Comparison of ENCODE assay signal across 16 cellular contexts in genomic region chr4:123750044-123750443, GRCh38.
DNase-seq lines count a peak whose midpoint lies in the region; ATAC-seq and TF ChIP-seq lines count a peak whose summit lies in the region.
"Had no signal": no experiment of that assay in that cellular context is flagged by ENCODE, and none has a peak within 500 bp of the region (broad histone marks: within the 10 kb centered on the region; RNA-seq: fewer than 3 reads in every experiment).

No MANE protein-coding gene starts in this region.

- H3K79me2 ChIP-seq in PC-3 (ENCODE audit: low read length): no peaks in the 10 kb centered on the region

- H3K9me3 ChIP-seq in PC-3 (ENCODE audit: low read length) (no peaks in the 10 kb centered on the region), left ventricle myocardium inferior (replicated peaks) (no peaks in the 10 kb centered on the region)
- H3K9me3 ChIP-seq: SJSA1 had no signal

- peaks cover 3% of the 10 kb centered on the region for H3K9me3 Mint-ChIP-seq in osteocyte (ENCODE audit: unreplicated experiment)
- H3K9me3 Mint-ChIP-seq: dendritic cell treated with granulocyte-macrophage colony-stimulating factor and Interleukin-4, amounts not matched to agents 40 ng/mL and 50 ng/mL, for 4 days had no signal

- H3K27me3 ChIP-seq in PC-3 (ENCODE audit: low read length): no peaks in the 10 kb centered on the region
- no peaks in the 10 kb centered on the region for H3K27me3 ChIP-seq in left ventricle myocardium inferior (ENCODE audit: low read depth)
- H3K27me3 ChIP-seq: SJSA1 had no signal

- in situ Hi-C loops in GM13976 (cut with MboI; ENCODE audit: low sequenced_read_pairs, unreplicated experiment): loop anchor here (25.0 kb wide), 1 partner anchor 512 kb away; no protein-coding TSS in a partner anchor

- H3K4me1 ChIP-seq in PC-3 (ENCODE audit: insufficient read depth, low read length) (peaks cover 6% of the 10 kb centered on the region; the same call in 1 of the 2 replicates), left ventricle myocardium inferior (peaks cover 32% of the 10 kb centered on the region)
- H3K4me1 ChIP-seq: SJSA1 had no signal

- no peaks in the 10 kb centered on the region for H3K27me3 Mint-ChIP-seq in osteocyte (ENCODE audit: unreplicated experiment)

- intact Hi-C loops in PC-3 (cut with micrococcal nuclease): loop anchor here (10.0 kb wide), 1 partner anchor 75 kb away; no protein-coding TSS in a partner anchor
- intact Hi-C loops in left ventricle myocardium inferior (cut with micrococcal nuclease): no loop called here

- no peaks in the 10 kb centered on the region for H3K36me3 ChIP-seq in PC-3 (ENCODE audit: low read depth, low read length)
- no peaks in the 10 kb centered on the region for H3K36me3 ChIP-seq in left ventricle myocardium inferior
- H3K36me3 ChIP-seq: SJSA1 had no signal

- H3K4me1 Mint-ChIP-seq in osteocyte (ENCODE audit: unreplicated experiment): peaks cover 15% of the 10 kb centered on the region

- POLR2A ChIA-PET in PC-3 (lab: Charles Lee; ENCODE audit: unreplicated experiment): no interaction called here

- BruUV-seq in PC-3 (replicated peaks; lab: Mats Ljungman, UMichigan): no TSS peak

- H3K36me3 Mint-ChIP-seq in osteocyte (ENCODE audit: unreplicated experiment): no peaks in the 10 kb centered on the region
- H3K36me3 Mint-ChIP-seq: naive thymus-derived CD4-positive, alpha-beta T cell had no signal

- no peak overlapping the region for H2AFZ ChIP-seq in PC-3 (ENCODE audit: low read length)

- peak overlapping the region; percentile 46 for H3K27ac Mint-ChIP-seq in osteocyte (ENCODE audit: unreplicated experiment)
- H3K27ac Mint-ChIP-seq: activated CD4-positive, alpha-beta T cell treated with anti-CD3 and anti-CD28 coated beads for 36 hours; dendritic cell treated with granulocyte-macrophage colony-stimulating factor and Interleukin-4, amounts not matched to agents 40 ng/mL and 50 ng/mL, for 4 days; naive thymus-derived CD4-positive, alpha-beta T cell had no signal

- H4K20me1 ChIP-seq in PC-3 (ENCODE audit: low read length): no peaks in the 10 kb centered on the region

- no peaks in the 10 kb centered on the region for H3K9me2 ChIP-seq in PC-3 (replicated peaks; ENCODE audit: low read length)

- H3K27ac ChIP-seq in PC-3 (ENCODE audit: low read length): no peak overlapping the region
- peak overlapping the region; percentile 82 for H3K27ac ChIP-seq in left ventricle myocardium inferior (replicated peaks)
- H3K27ac ChIP-seq: C4-2B, SJSA1 had no signal

- CTCF ChIA-PET in PC-3 (lab: Charles Lee): no interaction called here

- no peak overlapping the region for H3K4me3 ChIP-seq in HFF-Myc (replicated peaks; ENCODE audit: low read depth, low read length)
- H3K4me3 ChIP-seq in PC-3 (ENCODE audit: low read length): no peak overlapping the region
- H3K4me3 ChIP-seq in left ventricle myocardium inferior: no peak overlapping the region
- H3K4me3 ChIP-seq: SJSA1 had no signal

- TF ChIP-seq CTCF in HFF-Myc (IDR thresholded peaks at IDR 0.05; ENCODE audit: low read depth, low read length, missing control alignments) (no peak), PC-3 (conservative IDR thresholded peaks at IDR 0.05; ENCODE audit: low read depth, low read length) (no peak), left ventricle myocardium inferior (IDR thresholded peaks at IDR 0.05; ENCODE audit: borderline replicate concordance) (no peak), osteocyte (IDR thresholded peaks at IDR 0.05) (no peak), GM13976 (IDR thresholded peaks at IDR 0.05; ENCODE audit: borderline replicate concordance, control extremely low read depth, extremely low read depth, insufficient read depth, missing control alignments) (no peak)

- ATAC-seq in PC-3: no peak
- ATAC-seq: activated CD4-positive, alpha-beta T cell treated with anti-CD3 and anti-CD28 coated beads for 36 hours; naive thymus-derived CD4-positive, alpha-beta T cell; stimulated activated naive CD8-positive, alpha-beta T cell treated with anti-CD3 and anti-CD28 coated beads, Interleukin-15, Interleukin-2, amounts not matched to agents 100 U/mL and 50 U/mL, for 24 hours had no signal

- no peak overlapping the region for H3K4me2 ChIP-seq in PC-3 (ENCODE audit: low read length)

- no peak overlapping the region for H3K9ac ChIP-seq in PC-3 (ENCODE audit: low read length)

- no peak overlapping the region for H3K4me3 Mint-ChIP-seq in osteocyte (ENCODE audit: unreplicated experiment)
- H3K4me3 Mint-ChIP-seq: activated CD4-positive, alpha-beta T cell treated with anti-CD3 and anti-CD28 coated beads for 36 hours; dendritic cell treated with granulocyte-macrophage colony-stimulating factor and Interleukin-4, amounts not matched to agents 40 ng/mL and 50 ng/mL, for 4 days; naive thymus-derived CD4-positive, alpha-beta T cell had no signal

- H3F3A ChIP-seq in PC-3 (ENCODE audit: low read length, unreplicated experiment): no peaks in the 10 kb centered on the region

- DNase-seq in HFF-Myc (ENCODE audit: extremely low read depth, low read depth) (peak; percentile 22), PC-3 (peak; percentile 20), left ventricle myocardium inferior (peak; percentile 15), osteocyte (ENCODE audit: extremely low spot score, unreplicated experiment) (no peak), NCI-H2171 treated with DMSO at 0.1 percent for 48 hours (lab: John Stamatoyannopoulos, UW) (no peak), globus pallidus (ENCODE audit: low spot score) (no peak), GM13976 (ENCODE audit: low spot score) (no peak)
- no peak for DNase-seq in activated CD4-positive, alpha-beta T cell treated with anti-CD3 and anti-CD28 coated beads, Interleukin-2, amount 50 U/mL, for 4 hours
- DNase-seq: activated CD4-positive, alpha-beta T cell treated with anti-CD3 and anti-CD28 coated beads for 36 hours; head of caudate nucleus; naive thymus-derived CD4-positive, alpha-beta T cell; NCI-H2171; stimulated activated naive CD8-positive, alpha-beta T cell treated with anti-CD3 and anti-CD28 coated beads, Interleukin-15, Interleukin-2, amounts not matched to agents 100 U/mL and 50 U/mL, for 24 hours had no signal

Comparison
In these comparisons a context has a peak if more than half of its experiments do, and no peak if none do; other contexts are left out.
1. DNase-seq: peak in HFF-Myc (single experiment), PC-3 (single experiment) and left ventricle myocardium inferior (single experiment); none in osteocyte (single experiment), activated CD4-positive, alpha-beta T cell treated with anti-CD3 and anti-CD28 coated beads, Interleukin-2, amount 50 U/mL, for 4 hours (0 of 2), NCI-H2171 treated with DMSO at 0.1 percent for 48 hours (single experiment), globus pallidus (single experiment) and GM13976 (single experiment).